ENCODE assay signal across 14 cellular contexts in the genomic region with DNA sequence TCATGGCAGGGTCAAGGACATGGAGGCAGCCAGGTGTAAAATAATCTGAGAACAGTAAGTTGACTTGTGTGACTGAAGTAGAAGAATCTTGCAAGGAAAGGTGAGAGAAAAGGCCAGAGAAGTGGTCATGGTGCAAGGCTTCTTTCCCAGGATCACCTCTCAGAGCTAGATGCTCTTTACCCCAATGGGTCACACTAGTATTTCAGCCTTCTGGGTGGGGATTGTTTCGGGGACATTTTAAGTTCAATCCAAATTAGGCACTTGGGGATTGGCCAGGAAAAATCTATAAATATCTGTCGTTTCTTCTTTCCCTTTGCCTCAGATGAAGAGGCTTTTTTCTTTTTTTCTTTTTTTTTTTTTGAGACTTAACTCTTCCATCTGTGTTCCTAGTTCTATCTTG.
DNase-seq lines count a peak whose midpoint lies in the region; ATAC-seq, FAIRE-seq and TF ChIP-seq lines count a peak whose summit lies in the region.
"Had no signal": no experiment of that assay in that cellular context is flagged by ENCODE, and none has a peak within 500 bp of the region (broad histone marks: within the 10 kb centered on the region; RNA-seq: fewer than 3 reads in every experiment).

No MANE protein-coding gene starts in this region.

- intact Hi-C loops in Right ventricle myocardium superior (cut with DNase I) (no loop called here), cardiac septum (cut with DNase I) (no loop called here), uterus (cut with DNase I; ENCODE audit: low total_unique reads) (no loop called here)

- TF ChIP-seq POLR2A in uterus (IDR thresholded peaks at IDR 0.05): no peak

- no peak overlapping the region for H3K27ac Mint-ChIP-seq in astrocyte (ENCODE audit: unreplicated experiment)
- peak overlapping the region in 4 of 6 donors; percentile 8 to 81 (median 55) for H3K27ac Mint-ChIP-seq in naive B cell
- H3K27ac Mint-ChIP-seq: activated naive CD8-positive, alpha-beta T cell treated with anti-CD3 and anti-CD28 coated beads, Interleukin-2, amount 10 ng/mL, durations not matched to agents 7 days and 5 days; T-helper 1 cell treated with Interleukin-12 subunit alpha and Interleukin-12 subunit beta and Interleukin-4 antibody, amounts not matched to agents 30 μg/mL and 1 μg/mL, for 36 hours had no signal

- H3K79me2 ChIP-seq in astrocyte (ENCODE audit: insufficient read depth, low read length): peaks cover 8% of the 10 kb centered on the region

- no peaks in the 10 kb centered on the region for H4K20me1 ChIP-seq in astrocyte (ENCODE audit: insufficient read depth, low read length)

- no peak overlapping the region for H3K4me3 Mint-ChIP-seq in astrocyte (ENCODE audit: unreplicated experiment)
- H3K4me3 Mint-ChIP-seq in naive B cell: no peak overlapping the region
- H3K4me3 Mint-ChIP-seq: activated naive CD8-positive, alpha-beta T cell treated with anti-CD3 and anti-CD28 coated beads, Interleukin-2, amount 10 ng/mL, durations not matched to agents 7 days and 5 days; T-helper 1 cell treated with Interleukin-12 subunit alpha and Interleukin-12 subunit beta and Interleukin-4 antibody, amounts not matched to agents 30 μg/mL and 1 μg/mL, for 36 hours had no signal

- TF ChIP-seq CTCF in astrocyte (IDR thresholded peaks at IDR 0.05; ENCODE audit: insufficient read depth, low read depth, low read length) (no peak), uterus (IDR thresholded peaks at IDR 0.05) (no peak)

- no peak overlapping the region for H3K9ac ChIP-seq in astrocyte (ENCODE audit: low read length)

- no peaks in the 10 kb centered on the region for H3K9me3 Mint-ChIP-seq in astrocyte (ENCODE audit: unreplicated experiment)
- no peaks in the 10 kb centered on the region for H3K9me3 Mint-ChIP-seq in naive B cell
- H3K9me3 Mint-ChIP-seq: activated naive CD8-positive, alpha-beta T cell treated with anti-CD3 and anti-CD28 coated beads, Interleukin-2, amount 10 ng/mL, durations not matched to agents 7 days and 5 days; T-helper 1 cell treated with Interleukin-12 subunit alpha and Interleukin-12 subunit beta and Interleukin-4 antibody, amounts not matched to agents 30 μg/mL and 1 μg/mL, for 36 hours had no signal

- no peak for DNase-seq in Right ventricle myocardium superior
- no peak for DNase-seq in cardiac septum (ENCODE audit: low spot score)
- no peak for DNase-seq in astrocyte (ENCODE audit: low read depth)
- DNase-seq in naive B cell: no peak
- no peak for DNase-seq in uterus
- no peak for DNase-seq in DMS114 treated with DMSO at 0.1 percent for 48 hours (lab: John Stamatoyannopoulos, UW; ENCODE audit: unreplicated experiment)
- no peak for DNase-seq in activated effector memory CD4-positive, alpha-beta T cell treated with Interleukin-2 at 50 U/mL for 16 hours
- DNase-seq: activated naive CD8-positive, alpha-beta T cell treated with anti-CD3 and anti-CD28 coated beads, Interleukin-2, amount 10 ng/mL, durations not matched to agents 7 days and 5 days; cortex of kidney; NCI-H1417; NCI-H446 treated with DMSO at 0.1 percent for 48 hours had no signal

- no peak for FAIRE-seq in astrocyte (lab: Jason Lieb, UNC)

- H3K36me3 Mint-ChIP-seq in astrocyte (ENCODE audit: low read depth, unreplicated experiment) (peaks cover 8% of the 10 kb centered on the region), naive B cell (peaks cover 8 to 17% of the 10 kb centered on the region in 2 donors)

- no peak overlapping the region for H2AFZ ChIP-seq in astrocyte (ENCODE audit: low read depth, low read length)

- H3K4me1 ChIP-seq in astrocyte (ENCODE audit: insufficient read depth, low read length): peaks cover 22% of the 10 kb centered on the region
- H3K4me1 ChIP-seq in uterus: peaks cover 4% of the 10 kb centered on the region in 2 donors

- H3K4me3 ChIP-seq in astrocyte (ENCODE audit: insufficient read depth, low read depth, low read length) (no peak overlapping the region), uterus (no peak overlapping the region)
- H3K4me3 ChIP-seq: skin epidermis had no signal

- ATAC-seq in Right ventricle myocardium superior (ENCODE audit: poor library complexity) (peak; percentile 47), naive B cell (ENCODE audit: low read depth in 2 of 2) (no peak), GM18909 (IDR thresholded peaks at IDR 0.05; ENCODE audit: poor library complexity, unreplicated experiment) (no peak)

- H3K27me3 Mint-ChIP-seq in astrocyte (ENCODE audit: low read depth, unreplicated experiment): no peaks in the 10 kb centered on the region
- no peaks in the 10 kb centered on the region for H3K27me3 Mint-ChIP-seq in naive B cell
- H3K27me3 Mint-ChIP-seq: activated naive CD8-positive, alpha-beta T cell treated with anti-CD3 and anti-CD28 coated beads, Interleukin-2, amount 10 ng/mL, durations not matched to agents 7 days and 5 days had no signal

- H3K27ac ChIP-seq in astrocyte (ENCODE audit: low read depth, low read length) (peak overlapping the region; percentile 76), uterus (peak overlapping the region; percentile 63 to 85)

- H3K4me2 ChIP-seq in astrocyte (ENCODE audit: low read length): peak overlapping the region; percentile 73

- H3K9me3 ChIP-seq in astrocyte (ENCODE audit: insufficient read depth, low read depth, low read length): no peaks in the 10 kb centered on the region
- no peaks in the 10 kb centered on the region for H3K9me3 ChIP-seq in uterus

- H3K36me3 ChIP-seq in astrocyte (ENCODE audit: insufficient read depth, low read length) (no peaks in the 10 kb centered on the region), uterus (no peaks in the 10 kb centered on the region)

- H3K27me3 ChIP-seq in astrocyte (ENCODE audit: insufficient read depth, low read length) (no peaks in the 10 kb centered on the region), uterus (no peaks in the 10 kb centered on the region)

- peaks cover 18% of the 10 kb centered on the region for H3K4me1 Mint-ChIP-seq in astrocyte (ENCODE audit: low read depth, unreplicated experiment)
- peaks cover 16 to 28% (median 24%) of the 10 kb centered on the region in 3 donors for H3K4me1 Mint-ChIP-seq in naive B cell
